In genomic region chr11:126753990-126754389, GRCh38 we compare ENCODE assay signal across 7 cellular contexts.
"Had no signal": no experiment of that assay in that cellular context is flagged by ENCODE, and none has a peak within 500 bp of the region (broad histone marks: within the 10 kb centered on the region; RNA-seq: fewer than 3 reads in every experiment).

No MANE protein-coding gene starts in this region.

- H3K4me3 Mint-ChIP-seq: HFFc6, IgD-negative memory B cell had no signal

- H3K9me3 Mint-ChIP-seq: HFFc6, IgD-negative memory B cell had no signal

- H3K36me3 Mint-ChIP-seq: IgD-negative memory B cell had no signal

- H3K9me3 ChIP-seq: HAP-1 had no signal

- H3K9ac ChIP-seq: GM23248 had no signal

- H2AFZ ChIP-seq: GM23248 had no signal

- H3K36me3 ChIP-seq: HAP-1 had no signal

- H3K27ac Mint-ChIP-seq: HFFc6, IgD-negative memory B cell had no signal

- H3K4me1 ChIP-seq: HAP-1 had no signal

- H3K4me3 ChIP-seq: GM23248, HAP-1 had no signal

- DNase-seq: GM23248, GOT3, H7, HFFc6 had no signal

- H3K4me1 Mint-ChIP-seq: IgD-negative memory B cell had no signal

- H3K27ac ChIP-seq: GM23248, HL-60 had no signal
